11 cellular contexts compared by ENCODE assay signal in genomic region chr22:48212727-48213126, GRCh38.
"Had no signal": no experiment of that assay in that cellular context is flagged by ENCODE, and none has a peak within 500 bp of the region (broad histone marks: within the 10 kb centered on the region; RNA-seq: fewer than 3 reads in every experiment).

No MANE protein-coding gene starts in this region.

- H3K9me3 ChIP-seq: adrenal gland, ascending aorta, body of pancreas, breast epithelium had no signal

- H3K36me3 ChIP-seq: adrenal gland, ascending aorta, brain microvascular endothelial cell, breast epithelium, cardiac muscle cell had no signal

- ATAC-seq: activated naive CD4-positive, alpha-beta T cell treated with anti-CD3 and anti-CD28 coated beads, Interleukin-2, amount 50 U/mL, for 72 hours; activated naive CD8-positive, alpha-beta T cell treated with anti-CD3 and anti-CD28 coated beads, Interleukin-2, amount 50 U/mL, for 24 hours; activated T-cell treated with anti-CD3 and anti-CD28 coated beads, Interleukin-2, amount 50 U/mL, for 4 hours; activated T-cell treated with anti-CD3 and anti-CD28 coated beads, Interleukin-2, amount 50 U/mL, for 72 hours; activated T-helper 17 cell treated with anti-CD3 and anti-CD28 coated beads, Interleukin-2, amount 50 U/mL, for 72 hours; body of pancreas had no signal

- H3K4me3 ChIP-seq: adrenal gland, ascending aorta, body of pancreas, breast epithelium, cardiac muscle cell had no signal

- H3K4me1 ChIP-seq: adrenal gland, ascending aorta, body of pancreas, breast epithelium had no signal

- H3K27ac ChIP-seq: adrenal gland, ascending aorta, body of pancreas, brain microvascular endothelial cell, breast epithelium, cardiac muscle cell had no signal
